8 cellular contexts compared by ENCODE assay signal in the genomic region with DNA sequence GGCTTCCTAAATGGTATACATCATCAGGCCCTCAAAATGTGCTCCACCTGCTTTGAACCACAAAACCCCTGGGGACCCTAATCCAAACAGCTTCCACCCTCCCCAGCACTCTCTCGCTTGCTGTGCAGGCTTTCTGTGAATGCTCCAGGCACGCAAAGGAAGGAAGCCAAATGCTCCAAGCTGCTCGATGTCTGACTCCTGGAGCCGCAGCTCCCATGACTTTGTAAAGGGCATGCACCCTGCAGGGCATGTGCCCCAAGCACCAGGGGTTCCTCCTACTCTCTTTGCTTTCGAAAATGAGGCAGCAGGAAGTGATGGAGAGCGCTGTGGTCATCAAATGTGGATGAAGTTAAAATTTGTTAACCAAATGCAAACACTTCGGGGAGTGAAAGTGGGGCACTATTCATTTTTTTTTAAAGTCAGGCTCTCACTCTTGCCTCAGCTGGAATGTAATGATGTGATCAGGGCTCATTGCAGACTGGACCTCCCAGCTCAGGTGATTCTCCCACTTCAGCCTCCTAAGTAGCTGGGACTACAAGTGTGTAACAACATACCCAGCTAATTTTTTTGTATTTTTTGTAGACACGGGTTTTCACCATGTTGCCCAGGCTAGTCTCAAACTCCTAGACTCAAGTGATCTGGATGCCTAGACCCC.
DNase-seq lines count a peak whose midpoint lies in the region; ATAC-seq and TF ChIP-seq lines count a peak whose summit lies in the region.
"Not testable (repeated sequence)": the region's sequence is repeated elsewhere in the genome, so short reads cannot be mapped to it uniquely, and the experiment has no call there.

No MANE protein-coding gene starts in this region.

- peak; percentile 55 to 82 (median 72) for DNase-seq in NCI-H1417 (lab: John Stamatoyannopoulos, UW)
- peak; percentile 75 for DNase-seq in SK-MEL-5 (ENCODE audit: low read depth, low spot score)
- DNase-seq in central memory CD8-positive, alpha-beta T cell (ENCODE audit: low spot score in 2 of 2); right lobe of liver: not testable (repeated sequence)

- not testable (repeated sequence) for H3K36me3 Mint-ChIP-seq in central memory CD8-positive, alpha-beta T cell (ENCODE audit: insufficient read depth)

- H3K4me3 Mint-ChIP-seq in central memory CD8-positive, alpha-beta T cell = not testable (repeated sequence)

- intact Hi-C loops in right lobe of liver (cut with DNase I) = not testable (repeated sequence)

- not testable (repeated sequence) for H3K27ac Mint-ChIP-seq in central memory CD8-positive, alpha-beta T cell (ENCODE audit: low read depth)

- not testable (repeated sequence) for H3K4me3 ChIP-seq in BLaER1, right lobe of liver

- in situ Hi-C loops in SK-MEL-5 (cut with HindIII; ENCODE audit: low pct_unique_long_range_greater_than_20kb, low sequenced_read_pairs) = not testable (repeated sequence)

- peaks cover 33% of the 10 kb centered on the region for H3K27me3 Mint-ChIP-seq in central memory CD8-positive, alpha-beta T cell

- not testable (repeated sequence) for H3K27me3 ChIP-seq in BLaER1, right lobe of liver

- H3K4me1 ChIP-seq in BLaER1 = peaks cover 23% of the 10 kb centered on the region
- not testable (repeated sequence) for H3K4me1 ChIP-seq in right lobe of liver

- TF ChIP-seq POLR2A in right lobe of liver (IDR thresholded peaks at IDR 0.05) = not testable (repeated sequence)

- not testable (repeated sequence) for H3K9me3 ChIP-seq in BLaER1, right lobe of liver

- H3K36me3 ChIP-seq in BLaER1, right lobe of liver: not testable (repeated sequence)

- not testable (repeated sequence) for H3K9ac ChIP-seq in BLaER1

- H4K20me1 ChIP-seq in BLaER1 = not testable (repeated sequence)

- not testable (repeated sequence) for TF ChIP-seq CTCF in right lobe of liver (IDR thresholded peaks at IDR 0.05)

- peak overlapping the region; percentile 55 for H3K27ac ChIP-seq in BLaER1
- H3K27ac ChIP-seq in right lobe of liver = not testable (repeated sequence)

- H3K9me3 Mint-ChIP-seq in central memory CD8-positive, alpha-beta T cell = not testable (repeated sequence)

- 8% methylated on average over 6 of the region's 8 CpGs for WGBS in right lobe of liver (ENCODE audit: insufficient coverage, low coverage, low lambda C conversion rate, missing lambda C conversion rate)

- not testable (repeated sequence) for H3K4me1 Mint-ChIP-seq in central memory CD8-positive, alpha-beta T cell

- peak overlapping the region; percentile 70 for H3K4me2 ChIP-seq in BLaER1

- ATAC-seq in GM18519 (IDR thresholded peaks at IDR 0.05; ENCODE audit: low FRiP score, unreplicated experiment) = peak; percentile 87
- ATAC-seq in GM21717 (IDR thresholded peaks at IDR 0.05; ENCODE audit: unreplicated experiment) = peak; percentile 95
- peak; percentile 94 for ATAC-seq in HG03108 (IDR thresholded peaks at IDR 0.05; ENCODE audit: unreplicated experiment)
- ATAC-seq in central memory CD8-positive, alpha-beta T cell (replicated peaks; ENCODE audit: extremely low read depth, poor library complexity, severe bottlenecking) = peak; percentile 19
- ATAC-seq in right lobe of liver = peak; percentile 20 to 41 (median 26)

Comparison
In these comparisons a context has a peak if more than half of its experiments do, and no peak if none do; other contexts are left out.
1. ATAC-seq: peak in every context shown above with its lines; median percentile 95 in GM21717; 94 in HG03108; 87 in GM18519; 26 in right lobe of liver; 19 in central memory CD8-positive, alpha-beta T cell.